23 cellular contexts compared by ENCODE assay signal in the genomic region with DNA sequence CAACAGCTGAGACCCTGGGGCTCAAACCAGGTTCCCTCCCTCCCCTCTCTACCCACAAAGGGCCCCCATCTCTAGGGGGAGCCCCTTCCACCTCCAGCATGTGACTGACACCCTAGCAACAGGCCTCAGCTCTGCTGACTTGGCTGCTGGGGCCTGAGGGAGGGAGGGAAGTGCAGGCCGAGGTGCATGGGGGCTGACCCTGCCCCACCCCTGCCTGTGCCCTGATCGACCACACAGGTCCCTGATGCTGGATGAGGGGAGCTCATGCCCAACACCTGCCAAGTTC. TPM values are rescaled to one million over a fixed set of nuclear protein-coding genes. Genes with fewer than 3 reads are reported as not detected.
DNase-seq lines count a peak whose midpoint lies in the region; ATAC-seq, FAIRE-seq and TF ChIP-seq lines count a peak whose summit lies in the region.
"Had no signal": no experiment of that assay in that cellular context is flagged by ENCODE, and none has a peak within 500 bp of the region (broad histone marks: within the 10 kb centered on the region; RNA-seq: fewer than 3 reads in every experiment).

No MANE protein-coding gene starts in this region.

- H3K18ac ChIP-seq in H1 (ENCODE audit: extremely low read depth, low read length) = no peak overlapping the region; the same call in 1 of the 2 replicates

- H3K27ac ChIP-seq in H1 (ENCODE audit: low read depth, low read length) (no peak overlapping the region), stomach smooth muscle (ENCODE audit: low read length) (peak overlapping the region; percentile 18)
- H3K27ac ChIP-seq: body of pancreas, vagina had no signal

- no peak overlapping the region for H4K8ac ChIP-seq in H1 (ENCODE audit: extremely low read depth, insufficient read depth, low read length)

- no peak overlapping the region for H3K27ac Mint-ChIP-seq in activated naive CD8-positive, alpha-beta T cell treated with anti-CD3 and anti-CD28 coated beads, Interleukin-2, amount 10 ng/mL, durations not matched to agents 7 days and 5 days
- H3K27ac Mint-ChIP-seq in activated naive CD8-positive, alpha-beta T cell treated with anti-CD3 and anti-CD28 coated beads for 36 hours = no peak overlapping the region
- no peak overlapping the region for H3K27ac Mint-ChIP-seq in T-helper 2 cell treated with Interferon-gamma antibody and Interleukin-4, amounts not matched to agents 5 μg/mL and 100 μg/mL, for 36 hours
- H3K27ac Mint-ChIP-seq: activated naive CD8-positive, alpha-beta T cell treated with anti-CD3 and anti-CD28 coated beads, Interleukin-2, amount 50 U/mL, for 24 hours; activated T-helper 2 cell treated with anti-CD3 and anti-CD28 coated beads, Interferon-gamma antibody, Interleukin-2, Interleukin-4, amounts not matched to agents 10 μg/mL and 5 μg/mL and 100 μg/mL, durations not matched to agents 14 hours and 24 hours and 36 hours; nephron progenitor cell had no signal

- TF ChIP-seq CTCF in H1 (IDR thresholded peaks at IDR 0.05; ENCODE audit: control extremely low read depth in 1 of 3, insufficient read depth in 1 of 3, low read depth in 1 of 3, low read length in 3 of 3) = no peak

- peaks cover 0 to 14% (median 0%) of the 10 kb centered on the region in 4 experiments; a peak in 1 of 8 replicates for H3K36me3 ChIP-seq in H1 (ENCODE audit: control insufficient read depth in 2 of 4, insufficient read depth in 4 of 4, low read length in 3 of 4)
- H3K36me3 ChIP-seq in stomach smooth muscle (ENCODE audit: control insufficient read depth in 2 of 2, insufficient read depth in 2 of 2, low read length in 2 of 2) = peaks cover 0 to 2% of the 10 kb centered on the region in 2 donors
- H3K36me3 ChIP-seq: vagina had no signal

- no peak overlapping the region for H2AK5ac ChIP-seq in H1 (ENCODE audit: low read depth, low read length)

- CTCF ChIA-PET in H1 (lab: Charles Lee; ENCODE audit: partially characterized antibody) = interaction anchor here (1.2 to 19.3 kb wide), 5 partner anchors 9 to 150 kb away, joined by 3 to 291 read pairs (median 27); partner anchors contain the start of genes B3GNT9, EXOC3L1, FBXL8 and MATCAP1

- no peaks in the 10 kb centered on the region for H3K9me3 Mint-ChIP-seq in activated naive CD8-positive, alpha-beta T cell treated with anti-CD3 and anti-CD28 coated beads, Interleukin-2, amount 10 ng/mL, durations not matched to agents 7 days and 5 days
- no peaks in the 10 kb centered on the region for H3K9me3 Mint-ChIP-seq in activated naive CD8-positive, alpha-beta T cell treated with anti-CD3 and anti-CD28 coated beads for 36 hours
- H3K9me3 Mint-ChIP-seq in T-helper 2 cell treated with Interferon-gamma antibody and Interleukin-4, amounts not matched to agents 5 μg/mL and 100 μg/mL, for 36 hours = no peaks in the 10 kb centered on the region
- H3K9me3 Mint-ChIP-seq: activated naive CD8-positive, alpha-beta T cell treated with anti-CD3 and anti-CD28 coated beads, Interleukin-2, amount 50 U/mL, for 24 hours; activated T-helper 2 cell treated with anti-CD3 and anti-CD28 coated beads, Interferon-gamma antibody, Interleukin-2, Interleukin-4, amounts not matched to agents 10 μg/mL and 5 μg/mL and 100 μg/mL, durations not matched to agents 14 hours and 24 hours and 36 hours; nephron progenitor cell had no signal

- H3K4me3 Mint-ChIP-seq in activated naive CD8-positive, alpha-beta T cell treated with anti-CD3 and anti-CD28 coated beads, Interleukin-2, amount 10 ng/mL, durations not matched to agents 7 days and 5 days = peak overlapping the region; percentile 29
- no peak overlapping the region for H3K4me3 Mint-ChIP-seq in activated naive CD8-positive, alpha-beta T cell treated with anti-CD3 and anti-CD28 coated beads for 36 hours
- no peak overlapping the region for H3K4me3 Mint-ChIP-seq in T-helper 2 cell treated with Interferon-gamma antibody and Interleukin-4, amounts not matched to agents 5 μg/mL and 100 μg/mL, for 36 hours
- H3K4me3 Mint-ChIP-seq: activated naive CD8-positive, alpha-beta T cell treated with anti-CD3 and anti-CD28 coated beads, Interleukin-2, amount 50 U/mL, for 24 hours; nephron progenitor cell had no signal

- no peak for TF ChIP-seq EP300 in H1 (IDR thresholded peaks at IDR 0.05; ENCODE audit: borderline replicate concordance in 1 of 2, low read depth in 2 of 2, low read length in 2 of 2)

- no peak overlapping the region for H2BK5ac ChIP-seq in H1 (ENCODE audit: low read depth, low read length)

- H3K9me3 ChIP-seq in H1 (ENCODE audit: insufficient read depth in 2 of 2, low read depth in 1 of 2, low read length in 1 of 2) (no peaks in the 10 kb centered on the region), stomach smooth muscle (ENCODE audit: control insufficient read depth in 2 of 2, low read length in 2 of 2) (no peaks in the 10 kb centered on the region)
- H3K9me3 ChIP-seq: body of pancreas, Caco-2, mucosa of descending colon, vagina had no signal

- no peak overlapping the region for H3K4ac ChIP-seq in H1 (replicated peaks; ENCODE audit: insufficient read length, low read depth, low read length)

- no peak overlapping the region for H3K4me3 ChIP-seq in H1 (ENCODE audit: extremely low read depth in 1 of 4, insufficient read depth in 2 of 4, low read depth in 3 of 4, low read length in 4 of 4)
- H3K4me3 ChIP-seq in stomach smooth muscle (ENCODE audit: low read length in 2 of 2) = no peak overlapping the region
- H3K4me3 ChIP-seq: body of pancreas, mucosa of descending colon, vagina had no signal

- POLR2A ChIA-PET in activated naive CD8-positive, alpha-beta T cell treated with anti-CD3 and anti-CD28 coated beads, Interleukin-2, amount 10 ng/mL, durations not matched to agents 7 days and 5 days (lab: Charles Lee) = interaction anchor here (2.5 kb wide), 1 partner anchor 8 kb away, joined by 15 read pairs; no protein-coding TSS in a partner anchor
- POLR2A ChIA-PET in H1 (lab: Charles Lee; ENCODE audit: partially characterized antibody) = interaction anchor here (1.1 to 7.9 kb wide), 2 partner anchors 9 to 18 kb away, joined by 3 to 59 read pairs; no protein-coding TSS in a partner anchor

- no peak for ATAC-seq in activated naive CD8-positive, alpha-beta T cell treated with anti-CD3 and anti-CD28 coated beads, Interleukin-2, amount 10 ng/mL, durations not matched to agents 7 days and 5 days (ENCODE audit: low read depth)
- ATAC-seq: activated naive CD8-positive, alpha-beta T cell treated with anti-CD3 and anti-CD28 coated beads, Interleukin-2, amount 50 U/mL, for 24 hours; body of pancreas; esophagus mucosa; mucosa of descending colon had no signal

- no peak for DNase-seq in activated naive CD8-positive, alpha-beta T cell treated with anti-CD3 and anti-CD28 coated beads, Interleukin-2, amount 10 ng/mL, durations not matched to agents 7 days and 5 days
- no peak for DNase-seq in activated naive CD8-positive, alpha-beta T cell treated with anti-CD3 and anti-CD28 coated beads for 36 hours
- DNase-seq in H1 (ENCODE audit: low read depth in 1 of 2, low spot score in 2 of 2) (no peak), cortex of kidney (lab: John Stamatoyannopoulos, UW) (no peak)
- DNase-seq in T-helper 2 cell treated with Interferon-gamma antibody and Interleukin-4, amounts not matched to agents 5 μg/mL and 100 μg/mL, for 36 hours (ENCODE audit: low spot score) = no peak
- DNase-seq: activated CD4-positive, alpha-beta T cell treated with anti-CD3 and anti-CD28 coated beads for 1 hour; activated naive CD8-positive, alpha-beta T cell treated with anti-CD3 and anti-CD28 coated beads, Interleukin-2, amount 50 U/mL, for 24 hours; body of pancreas; Caco-2; effector CD8-positive, alpha-beta T cell; islet precursor cell; mucosa of descending colon; NCI-H1105; NCI-H2029; NCI-H2227 treated with DMSO at 0.1 percent for 48 hours; NCI-H82; nephron progenitor cell had no signal

- H3K9ac ChIP-seq in H1 (replicated peaks in 1 of 4; ENCODE audit: extremely low read depth in 1 of 4, low read depth in 3 of 4, low read length in 3 of 4) = no peak overlapping the region
- H3K9ac ChIP-seq in stomach smooth muscle (ENCODE audit: low read length in 2 of 2) = no peak overlapping the region

- H3K4me1 ChIP-seq in H1 (replicated peaks in 1 of 4; ENCODE audit: control insufficient read depth in 3 of 4, insufficient read depth in 4 of 4, low read length in 3 of 4) = peaks cover 0 to 44% (median 37%) of the 10 kb centered on the region in 4 experiments; a peak in 6 of 7 replicates
- peaks cover 73% of the 10 kb centered on the region for H3K4me1 ChIP-seq in stomach smooth muscle (ENCODE audit: control insufficient read depth, insufficient read depth, low read length)

- H3K56ac ChIP-seq in H1 (replicated peaks; ENCODE audit: insufficient read length, low read depth, low read length) = no peak overlapping the region

- no peak overlapping the region for H2BK120ac ChIP-seq in H1 (replicated peaks; ENCODE audit: low read depth, low read length)

- no peak overlapping the region for H2AFZ ChIP-seq in H1 (ENCODE audit: low read length)

- H3K4me1 Mint-ChIP-seq in activated naive CD8-positive, alpha-beta T cell treated with anti-CD3 and anti-CD28 coated beads, Interleukin-2, amount 10 ng/mL, durations not matched to agents 7 days and 5 days = peaks cover 30% of the 10 kb centered on the region
- H3K4me1 Mint-ChIP-seq in activated naive CD8-positive, alpha-beta T cell treated with anti-CD3 and anti-CD28 coated beads for 36 hours = peaks cover 28% of the 10 kb centered on the region
- H3K4me1 Mint-ChIP-seq in T-helper 2 cell treated with Interferon-gamma antibody and Interleukin-4, amounts not matched to agents 5 μg/mL and 100 μg/mL, for 36 hours (ENCODE audit: low read depth) = peaks cover 35% of the 10 kb centered on the region

- FAIRE-seq in H1 (lab: Jason Lieb, UNC) = no peak
- FAIRE-seq: frontal cortex, H54 had no signal

- peak overlapping the region; percentile 60; the same call in 1 of the 2 replicates for H2BK12ac ChIP-seq in H1 (ENCODE audit: low read depth, low read length)

- TF ChIP-seq POLR2A in H1 (IDR thresholded peaks at IDR 0.05; ENCODE audit: control extremely low read depth in 1 of 2, low read depth in 2 of 2, low read length in 2 of 2) = no peak

- 0 out of 2 replicates have a peak overlapping the region, but pooled peaks have one; percentile 21 for H2BK20ac ChIP-seq in H1 (ENCODE audit: low read length)

- WGBS in H1 (ENCODE audit: extremely low coverage in 1 of 2, insufficient coverage in 1 of 2, insufficient read length in 1 of 2, insufficient replicate concordance in 2 of 2, low coverage in 1 of 2, low lambda C conversion rate in 2 of 2, missing lambda C conversion rate in 1 of 2), 2 experiments = 20% methylated on average over 1 of the region's 2 CpGs; no CpG with 5 or more reads in 1 of the 2 experiments

- peaks cover 84 to 98% (median 97%) of the 10 kb centered on the region in 4 experiments for H3K27me3 ChIP-seq in H1 (replicated peaks in 1 of 4; ENCODE audit: control insufficient read depth in 3 of 4, extremely low read depth in 1 of 4, insufficient read depth in 3 of 4, low read length in 3 of 4)
- H3K27me3 ChIP-seq in stomach smooth muscle (ENCODE audit: control insufficient read depth in 1 of 2, insufficient read depth in 2 of 2, low read length in 2 of 2) = peaks cover 9 to 40% of the 10 kb centered on the region in 2 donors
- H3K27me3 ChIP-seq: body of pancreas, vagina had no signal

- no peak overlapping the region for H2BK15ac ChIP-seq in H1 (ENCODE audit: low read length)

- H4K91ac ChIP-seq in H1 (replicated peaks; ENCODE audit: insufficient read length, low read length) = no peak overlapping the region

- H3K4me2 ChIP-seq in H1 (ENCODE audit: insufficient read depth in 1 of 2, low read depth in 2 of 2, low read length in 2 of 2) = no peak overlapping the region

- no peak overlapping the region for H3K23ac ChIP-seq in H1 (ENCODE audit: insufficient read length)

- peaks cover 17% of the 10 kb centered on the region for H3K23me2 ChIP-seq in H1 (ENCODE audit: low read depth, low read length)

- peaks cover 70% of the 10 kb centered on the region for H3K27me3 Mint-ChIP-seq in activated naive CD8-positive, alpha-beta T cell treated with anti-CD3 and anti-CD28 coated beads, Interleukin-2, amount 10 ng/mL, durations not matched to agents 7 days and 5 days
- H3K27me3 Mint-ChIP-seq in activated naive CD8-positive, alpha-beta T cell treated with anti-CD3 and anti-CD28 coated beads for 36 hours = peaks cover 86% of the 10 kb centered on the region
- peaks cover 35% of the 10 kb centered on the region for H3K27me3 Mint-ChIP-seq in T-helper 2 cell treated with Interferon-gamma antibody and Interleukin-4, amounts not matched to agents 5 μg/mL and 100 μg/mL, for 36 hours (ENCODE audit: low read depth)

- H4K5ac ChIP-seq in H1 (ENCODE audit: insufficient read length, low read depth, low read length) = no peak overlapping the region

- no peaks in the 10 kb centered on the region for H3K79me2 ChIP-seq in H1 (ENCODE audit: control insufficient read depth in 1 of 2, insufficient read depth in 2 of 2, low read length in 2 of 2)

- peaks cover 2 to 24% of the 10 kb centered on the region in 2 experiments for H4K20me1 ChIP-seq in H1 (replicated peaks in 1 of 2; ENCODE audit: control insufficient read depth in 1 of 2, insufficient read depth in 2 of 2, low read length in 2 of 2)

- no peak overlapping the region for H3K14ac ChIP-seq in H1 (ENCODE audit: insufficient read length)

- peaks cover 2% of the 10 kb centered on the region; the same call in 1 of the 2 replicates for H3K79me1 ChIP-seq in H1 (ENCODE audit: low read depth, low read length)

- TF ChIP-seq RAD21 in H1 (IDR thresholded peaks at IDR 0.05 in 1 of 2, conservative IDR thresholded peaks at IDR 0.05 in 1 of 2; ENCODE audit: low read depth in 2 of 2, low read length in 2 of 2) = no peak

- H3K36me3 Mint-ChIP-seq in activated naive CD8-positive, alpha-beta T cell treated with anti-CD3 and anti-CD28 coated beads, Interleukin-2, amount 10 ng/mL, durations not matched to agents 7 days and 5 days = peaks cover 10% of the 10 kb centered on the region
- peaks cover 5% of the 10 kb centered on the region for H3K36me3 Mint-ChIP-seq in activated naive CD8-positive, alpha-beta T cell treated with anti-CD3 and anti-CD28 coated beads for 36 hours
- H3K36me3 Mint-ChIP-seq in T-helper 2 cell treated with Interferon-gamma antibody and Interleukin-4, amounts not matched to agents 5 μg/mL and 100 μg/mL, for 36 hours (ENCODE audit: low read depth) = peaks cover 20% of the 10 kb centered on the region

RNA-seq across cellular contexts. Expression of gene HSF4, which starts 2.3 kb away (rescaled TPM):
- total RNA-seq in activated naive CD8-positive, alpha-beta T cell treated with anti-CD3 and anti-CD28 coated beads, Interleukin-2, amount 10 ng/mL, durations not matched to agents 7 days and 5 days = 10 to 100 TPM; 61.5 to 76.8 TPM
- total RNA-seq in activated naive CD8-positive, alpha-beta T cell treated with anti-CD3 and anti-CD28 coated beads for 36 hours = 10 to 100 TPM in 1 of 2 experiments, 1 to 10 TPM in 1; 9.3 to 10.1 TPM
- not detected in 2 replicates for total RNA-seq in H1 (2021; fragmentation: NEBNext Ultra II Directional; extraction: Animal tissue kit (Norgen Biotek cat#: 25700))
- polyA plus RNA-seq in H1 (2011; rRNA removed) = 0.14 and 0.93 TPM in 2 replicates
- 0.92 TPM for polyA plus RNA-seq in H1 (2011; cell fraction: cytosol; rRNA removed)
- polyA plus RNA-seq in H1 (2011; cell fraction: nucleus; rRNA removed) = 8.0 TPM
- polyA plus RNA-seq in H1 (2012, experiment 1 of 2) = 0.62 to 1.0 TPM (median 0.74 TPM) in 3 of 4 replicates, not detected in the other
- polyA plus RNA-seq in H1 (2012, experiment 2 of 2) = not detected
- 0.20 TPM for polyA plus RNA-seq in H1 (2013, experiment 1 of 2)
- polyA plus RNA-seq in H1 (2013, experiment 2 of 2) = 0.11 TPM
- polyA minus RNA-seq in H1 (2011; rRNA and poly(A)+ RNA removed) = not detected in 2 replicates
- polyA minus RNA-seq in H1 (2011; cell fraction: cytosol; rRNA and poly(A)+ RNA removed) = not detected
- not detected for polyA minus RNA-seq in H1 (2011; cell fraction: nucleus; rRNA and poly(A)+ RNA removed)

RNA-seq across cellular contexts. Expression of gene NOL3, which starts 3.5 kb away (rescaled TPM):
- total RNA-seq in activated naive CD8-positive, alpha-beta T cell treated with anti-CD3 and anti-CD28 coated beads, Interleukin-2, amount 10 ng/mL, durations not matched to agents 7 days and 5 days = 10 to 100 TPM; 17.7 to 18.6 TPM
- total RNA-seq in activated naive CD8-positive, alpha-beta T cell treated with anti-CD3 and anti-CD28 coated beads for 36 hours = 1 to 10 TPM; 6.1 to 6.4 TPM
- total RNA-seq in H1 (2021; fragmentation: NEBNext Ultra II Directional; extraction: Animal tissue kit (Norgen Biotek cat#: 25700)) = 1.6 and 2.2 TPM in 2 replicates
- polyA plus RNA-seq in H1 (2011; rRNA removed) = 4.1 and 4.6 TPM in 2 replicates
- polyA plus RNA-seq in H1 (2011; cell fraction: cytosol; rRNA removed) = 4.0 TPM
- polyA plus RNA-seq in H1 (2011; cell fraction: nucleus; rRNA removed) = 3.7 TPM
- polyA plus RNA-seq in H1 (2012, experiment 1 of 2) = 4.4 to 10.7 TPM (median 5.5 TPM) in 4 replicates
- polyA plus RNA-seq in H1 (2012, experiment 2 of 2) = 1.4 TPM
- polyA plus RNA-seq in H1 (2013, experiment 1 of 2) = 3.2 TPM
- polyA plus RNA-seq in H1 (2013, experiment 2 of 2) = 2.0 TPM
- polyA minus RNA-seq in H1 (2011; rRNA and poly(A)+ RNA removed) = 0.60 and 2.1 TPM in 2 replicates
- polyA minus RNA-seq in H1 (2011; cell fraction: cytosol; rRNA and poly(A)+ RNA removed) = not detected
- 3.2 TPM for polyA minus RNA-seq in H1 (2011; cell fraction: nucleus; rRNA and poly(A)+ RNA removed)

RNA-seq across cellular contexts. Expression of gene FBXL8, which starts 7.1 kb away (rescaled TPM):
- 10 to 100 TPM; 34.1 to 41.3 TPM for total RNA-seq in activated naive CD8-positive, alpha-beta T cell treated with anti-CD3 and anti-CD28 coated beads, Interleukin-2, amount 10 ng/mL, durations not matched to agents 7 days and 5 days
- 1 to 10 TPM; 7.9 to 8.5 TPM for total RNA-seq in activated naive CD8-positive, alpha-beta T cell treated with anti-CD3 and anti-CD28 coated beads for 36 hours
- total RNA-seq in H1 (2021; fragmentation: NEBNext Ultra II Directional; extraction: Animal tissue kit (Norgen Biotek cat#: 25700)) = not detected in 2 replicates
- 0.11 and 0.67 TPM in 2 replicates for polyA plus RNA-seq in H1 (2011; rRNA removed)
- 0.26 TPM for polyA plus RNA-seq in H1 (2011; cell fraction: cytosol; rRNA removed)
- 0.81 TPM for polyA plus RNA-seq in H1 (2011; cell fraction: nucleus; rRNA removed)
- polyA plus RNA-seq in H1 (2012, experiment 1 of 2) = 0.13 to 0.43 TPM in 2 of 4 replicates, not detected in the others
- polyA plus RNA-seq in H1 (2012, experiment 2 of 2) = not detected
- 0.12 TPM for polyA plus RNA-seq in H1 (2013, experiment 1 of 2)
- polyA plus RNA-seq in H1 (2013, experiment 2 of 2) = not detected
- polyA minus RNA-seq in H1 (2011; rRNA and poly(A)+ RNA removed) = not detected in 2 replicates
- 2.0 TPM for polyA minus RNA-seq in H1 (2011; cell fraction: cytosol; rRNA and poly(A)+ RNA removed)
- polyA minus RNA-seq in H1 (2011; cell fraction: nucleus; rRNA and poly(A)+ RNA removed) = not detected

RNA-seq across cellular contexts. Expression of gene TRADD, which starts 7.1 kb away (rescaled TPM):
- 10 to 100 TPM; 77.3 to 81.7 TPM for total RNA-seq in activated naive CD8-positive, alpha-beta T cell treated with anti-CD3 and anti-CD28 coated beads, Interleukin-2, amount 10 ng/mL, durations not matched to agents 7 days and 5 days
- 10 to 100 TPM; 15.3 to 16.0 TPM for total RNA-seq in activated naive CD8-positive, alpha-beta T cell treated with anti-CD3 and anti-CD28 coated beads for 36 hours
- 0.19 and 0.29 TPM in 2 replicates for total RNA-seq in H1 (2021; fragmentation: NEBNext Ultra II Directional; extraction: Animal tissue kit (Norgen Biotek cat#: 25700))
- 0.50 and 0.60 TPM in 2 replicates for polyA plus RNA-seq in H1 (2011; rRNA removed)
- 0.89 TPM for polyA plus RNA-seq in H1 (2011; cell fraction: cytosol; rRNA removed)
- 0.68 TPM for polyA plus RNA-seq in H1 (2011; cell fraction: nucleus; rRNA removed)
- polyA plus RNA-seq in H1 (2012, experiment 1 of 2) = 0.24 to 0.53 TPM (median 0.46 TPM) in 4 replicates
- 0.35 TPM for polyA plus RNA-seq in H1 (2012, experiment 2 of 2)
- 0.14 TPM for polyA plus RNA-seq in H1 (2013, experiment 1 of 2)
- 0.17 TPM for polyA plus RNA-seq in H1 (2013, experiment 2 of 2)
- 0.22 TPM in 1 of 2 replicates, not detected in the other for polyA minus RNA-seq in H1 (2011; rRNA and poly(A)+ RNA removed)
- polyA minus RNA-seq in H1 (2011; cell fraction: cytosol; rRNA and poly(A)+ RNA removed) = 0.95 TPM
- 0.60 TPM for polyA minus RNA-seq in H1 (2011; cell fraction: nucleus; rRNA and poly(A)+ RNA removed)

RNA-seq across cellular contexts. Expression of gene B3GNT9, which starts 16.0 kb away (rescaled TPM):
- 10 to 100 TPM in 1 of 2 experiments, 1 to 10 TPM in 1; 9.0 to 10.1 TPM for total RNA-seq in activated naive CD8-positive, alpha-beta T cell treated with anti-CD3 and anti-CD28 coated beads, Interleukin-2, amount 10 ng/mL, durations not matched to agents 7 days and 5 days
- total RNA-seq in activated naive CD8-positive, alpha-beta T cell treated with anti-CD3 and anti-CD28 coated beads for 36 hours = 1 to 10 TPM; 1.5 to 1.7 TPM
- 3.5 and 4.7 TPM in 2 replicates for total RNA-seq in H1 (2021; fragmentation: NEBNext Ultra II Directional; extraction: Animal tissue kit (Norgen Biotek cat#: 25700))
- polyA plus RNA-seq in H1 (2011; rRNA removed) = 9.0 and 10.2 TPM in 2 replicates
- 8.5 TPM for polyA plus RNA-seq in H1 (2011; cell fraction: cytosol; rRNA removed)
- 7.6 TPM for polyA plus RNA-seq in H1 (2011; cell fraction: nucleus; rRNA removed)
- 3.4 to 6.6 TPM (median 5.1 TPM) in 4 replicates for polyA plus RNA-seq in H1 (2012, experiment 1 of 2)
- 4.4 TPM for polyA plus RNA-seq in H1 (2012, experiment 2 of 2)
- polyA plus RNA-seq in H1 (2013, experiment 1 of 2) = 3.9 TPM
- polyA plus RNA-seq in H1 (2013, experiment 2 of 2) = 4.1 TPM
- 5.1 and 6.2 TPM in 2 replicates for polyA minus RNA-seq in H1 (2011; rRNA and poly(A)+ RNA removed)
- 6.9 TPM for polyA minus RNA-seq in H1 (2011; cell fraction: cytosol; rRNA and poly(A)+ RNA removed)
- polyA minus RNA-seq in H1 (2011; cell fraction: nucleus; rRNA and poly(A)+ RNA removed) = 7.0 TPM

Comparison
In these comparisons a context has a peak if more than half of its experiments do, and no peak if none do; other contexts are left out.
1. RNA of gene HSF4, which starts 2.3 kb away (total RNA-seq): 61.5 to 76.8 TPM in activated naive CD8-positive, alpha-beta T cell treated with anti-CD3 and anti-CD28 coated beads, Interleukin-2, amount 10 ng/mL, durations not matched to agents 7 days and 5 days; 9.3 to 10.1 TPM in activated naive CD8-positive, alpha-beta T cell treated with anti-CD3 and anti-CD28 coated beads for 36 hours and not detected in H1; every median in the first group is over 4 times any median in the second.